ENCODE assay signal across 16 cellular contexts in the genomic region with DNA sequence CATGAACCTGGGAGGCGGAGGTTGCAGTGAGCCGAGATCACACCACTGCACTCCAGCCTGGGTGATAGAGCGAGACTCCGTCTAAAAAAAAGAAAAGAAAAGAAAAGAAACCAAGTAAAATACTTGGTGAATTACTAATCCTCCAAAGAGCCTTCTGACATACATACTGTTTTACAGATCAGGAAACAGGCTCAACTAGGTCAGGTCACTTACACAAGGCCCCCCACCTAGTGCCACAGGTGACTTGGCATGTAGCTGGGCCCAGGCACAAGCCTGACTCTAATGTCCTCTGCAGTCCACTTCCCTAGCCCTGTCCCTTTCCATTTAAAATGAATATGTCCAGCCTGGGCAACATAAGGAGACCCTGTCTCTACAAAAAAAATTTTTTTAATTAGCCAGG.
DNase-seq lines count a peak whose midpoint lies in the region; ATAC-seq and TF ChIP-seq lines count a peak whose summit lies in the region.
"Had no signal": no experiment of that assay in that cellular context is flagged by ENCODE, and none has a peak within 500 bp of the region (broad histone marks: within the 10 kb centered on the region; RNA-seq: fewer than 3 reads in every experiment).

No MANE protein-coding gene starts in this region.

- no CpG with 5 or more reads among the region's 4 CpGs for WGBS in IMR-90 (ENCODE audit: extremely low coverage in 2 of 2, insufficient read length in 1 of 2), 2 experiments
- 86% methylated on average over 4 of the region's 4 CpGs for WGBS in smooth muscle cell (ENCODE audit: low lambda C conversion rate)

- no TSS peak for BruUV-seq in IMR-90 (replicated peaks; lab: Mats Ljungman, UMichigan)

- H3K18ac ChIP-seq in IMR-90 (ENCODE audit: low read depth, low read length): no peak overlapping the region

- H4K91ac ChIP-seq in IMR-90 (ENCODE audit: insufficient read depth, low read depth, low read length): no peak overlapping the region

- DNase-seq in IMR-90 (peak; percentile 29), mesenteric fat pad (ENCODE audit: low spot score) (peak; percentile 6), smooth muscle cell (lab: John Stamatoyannopoulos, UW; ENCODE audit: unreplicated experiment) (no peak), NCI-H146 (lab: John Stamatoyannopoulos, UW) (no peak)
- DNase-seq: C1 segment of cervical spinal cord; CD4-positive, alpha-beta memory T cell; COR-L47; DMS153; DND-41; GOT3; HFFc6 had no signal

- no peaks in the 10 kb centered on the region for H3K79me2 ChIP-seq in smooth muscle cell (ENCODE audit: low read depth)

- H4K8ac ChIP-seq in IMR-90 (ENCODE audit: low read depth in 2 of 2, low read length in 2 of 2): no peak overlapping the region

- in situ Hi-C loops in IMR-90 (cut with MboI; ENCODE audit: low sequenced_read_pairs): no loop called here

- POLR2A ChIA-PET in IMR-90 (lab: Charles Lee; ENCODE audit: unreplicated experiment): no interaction called here

- no peak overlapping the region for H2BK5ac ChIP-seq in IMR-90 (ENCODE audit: low read depth, low read length, poor library complexity, severe bottlenecking)

- H2AK9ac ChIP-seq in IMR-90 (replicated peaks; ENCODE audit: low read depth, low read length, poor library complexity): no peak overlapping the region

- no peak overlapping the region for H2AK5ac ChIP-seq in IMR-90 (ENCODE audit: low read depth, low read length)

- CTCF ChIA-PET in IMR-90 (lab: Yijun Ruan, JAX): no interaction called here

- no peak overlapping the region for H4K5ac ChIP-seq in IMR-90 (ENCODE audit: low read depth, low read length)

- H3K27me3 ChIP-seq in IMR-90 (ENCODE audit: control insufficient read depth, insufficient read depth, low read length): no peaks in the 10 kb centered on the region
- no peaks in the 10 kb centered on the region for H3K27me3 ChIP-seq in smooth muscle cell (ENCODE audit: low read depth)

- H3K4me3 ChIP-seq in IMR-90 (ENCODE audit: insufficient read depth, low read depth, low read length) (no peak overlapping the region), smooth muscle cell (no peak overlapping the region)
- H3K4me3 ChIP-seq: HAP-1 had no signal

- no peak for TF ChIP-seq POLR2A in IMR-90 (IDR thresholded peaks at IDR 0.05; ENCODE audit: low read depth, low read length)

- no peak for TF ChIP-seq RAD21 in IMR-90 (IDR thresholded peaks at IDR 0.05; ENCODE audit: low read length)

- peaks cover 5% of the 10 kb centered on the region; the same call in 1 of the 2 replicates for H3K9me1 ChIP-seq in IMR-90 (ENCODE audit: insufficient read depth, low read length)

- H3K4ac ChIP-seq in IMR-90 (ENCODE audit: low read depth, low read length): no peak overlapping the region

- no peak overlapping the region for H3K14ac ChIP-seq in IMR-90 (replicated peaks; ENCODE audit: low read depth, low read length)

- TF ChIP-seq CTCF in IMR-90 (conservative IDR thresholded peaks at IDR 0.05; ENCODE audit: low read depth, low read length): no peak
- TF ChIP-seq CTCF in smooth muscle cell (IDR thresholded peaks at IDR 0.05; ENCODE audit: borderline replicate concordance, insufficient read depth, poor library complexity, severe bottlenecking): no peak

- no peaks in the 10 kb centered on the region for H3K9me3 ChIP-seq in IMR-90 (ENCODE audit: control insufficient read depth, insufficient read depth, low read length)
- H3K9me3 ChIP-seq in smooth muscle cell (replicated peaks; ENCODE audit: low read depth): no peaks in the 10 kb centered on the region
- H3K9me3 ChIP-seq: HAP-1 had no signal

- no peaks in the 10 kb centered on the region for H4K20me1 ChIP-seq in IMR-90 (ENCODE audit: insufficient read depth, low read length)
- no peaks in the 10 kb centered on the region for H4K20me1 ChIP-seq in smooth muscle cell (ENCODE audit: low read depth)

- ATAC-seq in IMR-90 (ENCODE audit: low read depth): no peak
- ATAC-seq in esophagus mucosa: peak; percentile 19
- ATAC-seq in HG03045 (IDR thresholded peaks at IDR 0.05; ENCODE audit: unreplicated experiment): no peak
- no peak for ATAC-seq in HG03378 (IDR thresholded peaks at IDR 0.05; ENCODE audit: unreplicated experiment)
- ATAC-seq in GM18517 (IDR thresholded peaks at IDR 0.05; ENCODE audit: unreplicated experiment): no peak

- H3K27ac ChIP-seq in IMR-90 (ENCODE audit: insufficient read depth, low read length) (no peak overlapping the region), smooth muscle cell (ENCODE audit: low read depth) (peak overlapping the region; percentile 38)

- no peak overlapping the region for H2BK20ac ChIP-seq in IMR-90 (ENCODE audit: low read depth, low read length)

- H2BK120ac ChIP-seq in IMR-90 (ENCODE audit: low read depth, low read length): no peak overlapping the region

- H3K23ac ChIP-seq in IMR-90 (ENCODE audit: low read depth, low read length): no peak overlapping the region

- H2AFZ ChIP-seq in IMR-90 (replicated peaks; ENCODE audit: low read length, poor library complexity) (no peak overlapping the region), smooth muscle cell (ENCODE audit: low read depth) (no peak overlapping the region)

- peaks cover 2 to 4% of the 10 kb centered on the region in 2 experiments; a peak in 2 of 4 replicates for H3K79me1 ChIP-seq in IMR-90 (ENCODE audit: low read depth in 1 of 2, low read length in 2 of 2)

- no peak overlapping the region for H3K56ac ChIP-seq in IMR-90 (ENCODE audit: extremely low read depth, insufficient read depth, low read length)

- no peaks in the 10 kb centered on the region for H3F3A ChIP-seq in smooth muscle cell (ENCODE audit: low read depth)

- H2BK15ac ChIP-seq in IMR-90 (ENCODE audit: low read depth, low read length): no peak overlapping the region

- H3K4me1 ChIP-seq in IMR-90 (ENCODE audit: control insufficient read depth, insufficient read depth, low read length) (peaks cover 8% of the 10 kb centered on the region), smooth muscle cell (ENCODE audit: low read depth) (no peaks in the 10 kb centered on the region)
- H3K4me1 ChIP-seq: HAP-1 had no signal

- dilution Hi-C loops in IMR-90 (cut with HindIII; ENCODE audit: low sequenced_read_pairs, unreplicated experiment): no loop called here

- H3K4me2 ChIP-seq in IMR-90 (ENCODE audit: low read depth, low read length) (no peak overlapping the region), smooth muscle cell (no peak overlapping the region)

- intact Hi-C loops in IMR-90 (cut with micrococcal nuclease): no loop called here

- no peak overlapping the region for H3K9ac ChIP-seq in IMR-90 (ENCODE audit: low read depth, low read length)
- no peak overlapping the region for H3K9ac ChIP-seq in smooth muscle cell (ENCODE audit: low read depth)

- H3K36me3 ChIP-seq in IMR-90 (ENCODE audit: control insufficient read depth, insufficient read depth, low read length) (peaks cover 15% of the 10 kb centered on the region; the same call in 1 of the 2 replicates), smooth muscle cell (ENCODE audit: low read depth) (no peaks in the 10 kb centered on the region)
- H3K36me3 ChIP-seq: HAP-1 had no signal

TF ChIP-seq in IMR-90, 13 proteins besides CTCF, POLR2A, EP300 and RAD21:
- TF ChIP-seq MXI1 (IDR thresholded peaks at IDR 0.05; ENCODE audit: borderline replicate concordance, low read depth, low read length) (no peak), RFX5 (IDR thresholded peaks at IDR 0.05; ENCODE audit: low read depth, low read length) (no peak), RCOR1 (IDR thresholded peaks at IDR 0.05; ENCODE audit: insufficient replicate concordance, low read length) (no peak), FOS (IDR thresholded peaks at IDR 0.05; ENCODE audit: low read depth, low read length) (no peak), NFE2L2 (IDR thresholded peaks at IDR 0.05; ENCODE audit: low read depth, low read length) (no peak), CEBPB (IDR thresholded peaks at IDR 0.05; ENCODE audit: low read depth, low read length) (no peak), MAZ (IDR thresholded peaks at IDR 0.05; ENCODE audit: borderline replicate concordance, low read depth, low read length) (no peak), SMC3 (IDR thresholded peaks at IDR 0.05; ENCODE audit: low read depth, low read length) (no peak), BHLHE40 (IDR thresholded peaks at IDR 0.05; ENCODE audit: low read depth, low read length) (no peak), MAFK (IDR thresholded peaks at IDR 0.05; ENCODE audit: low read depth, low read length) (no peak), CHD1 (IDR thresholded peaks at IDR 0.05; ENCODE audit: low read depth, low read length) (no peak)
- TF ChIP-seq, protein P1, sequence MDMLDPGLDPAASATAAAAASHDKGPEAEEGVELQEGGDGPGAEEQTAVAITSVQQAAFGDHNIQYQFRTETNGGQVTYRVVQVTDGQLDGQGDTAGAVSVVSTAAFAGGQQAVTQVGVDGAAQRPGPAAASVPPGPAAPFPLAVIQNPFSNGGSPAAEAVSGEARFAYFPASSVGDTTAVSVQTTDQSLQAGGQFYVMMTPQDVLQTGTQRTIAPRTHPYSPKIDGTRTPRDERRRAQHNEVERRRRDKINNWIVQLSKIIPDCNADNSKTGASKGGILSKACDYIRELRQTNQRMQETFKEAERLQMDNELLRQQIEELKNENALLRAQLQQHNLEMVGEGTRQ (IDR thresholded peaks at IDR 0.05; ENCODE audit: low read depth, low read length): no peak
- TF ChIP-seq, protein P2, sequence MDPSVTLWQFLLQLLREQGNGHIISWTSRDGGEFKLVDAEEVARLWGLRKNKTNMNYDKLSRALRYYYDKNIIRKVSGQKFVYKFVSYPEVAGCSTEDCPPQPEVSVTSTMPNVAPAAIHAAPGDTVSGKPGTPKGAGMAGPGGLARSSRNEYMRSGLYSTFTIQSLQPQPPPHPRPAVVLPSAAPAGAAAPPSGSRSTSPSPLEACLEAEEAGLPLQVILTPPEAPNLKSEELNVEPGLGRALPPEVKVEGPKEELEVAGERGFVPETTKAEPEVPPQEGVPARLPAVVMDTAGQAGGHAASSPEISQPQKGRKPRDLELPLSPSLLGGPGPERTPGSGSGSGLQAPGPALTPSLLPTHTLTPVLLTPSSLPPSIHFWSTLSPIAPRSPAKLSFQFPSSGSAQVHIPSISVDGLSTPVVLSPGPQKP (IDR thresholded peaks at IDR 0.05; ENCODE audit: borderline replicate concordance, low read depth, low read length): no peak

Comparison
In these comparisons a context has a peak if more than half of its experiments do, and no peak if none do; other contexts are left out.
1. DNase-seq: peak in IMR-90 (single experiment) and mesenteric fat pad (single experiment); none in smooth muscle cell (single experiment) and NCI-H146 (single experiment).